ENCODE assay signal across 33 cellular contexts in genomic region chr3:130462089-130462488, GRCh38. TPM values are rescaled to one million over a fixed set of nuclear protein-coding genes. Genes with fewer than 3 reads are reported as not detected.
"Had no signal": no experiment of that assay in that cellular context is flagged by ENCODE, and none has a peak within 500 bp of the region (broad histone marks: within the 10 kb centered on the region; RNA-seq: fewer than 3 reads in every experiment).

No MANE protein-coding gene starts in this region.

- H3K27ac Mint-ChIP-seq: effector memory CD8-positive, alpha-beta T cell; mesothelial cell of epicardium; naive B cell; natural killer cell treated with Interleukin-12 subunit alpha and Interleukin-12 subunit beta and Interleukin-15 and Interleukin-18, amount 100 ng/mL, for 72 hours; progenitor cell of endocrine pancreas had no signal

- H3K4me3 ChIP-seq: coronary artery, esophagus squamous epithelium, hepatocyte, left lung, mucosa of descending colon, smooth muscle cell, stomach, thyroid gland, vagina had no signal

- H3K36me3 ChIP-seq: esophagus squamous epithelium, left lung, neutrophil, stomach, thyroid gland, vagina had no signal

- H3K27me3 ChIP-seq: esophagus squamous epithelium, hepatocyte, left lung, neutrophil, stomach, thyroid gland, vagina had no signal

- H3K4me1 ChIP-seq: esophagus squamous epithelium, left lung, parathyroid adenoma, stomach, thyroid gland, vagina had no signal

- H3K9me3 Mint-ChIP-seq: effector memory CD8-positive, alpha-beta T cell; mesothelial cell of epicardium; neural crest cell had no signal

- H3K36me3 Mint-ChIP-seq: mesothelial cell of epicardium; naive B cell; natural killer cell treated with Interleukin-12 subunit alpha and Interleukin-12 subunit beta and Interleukin-15 and Interleukin-18, amount 100 ng/mL, for 72 hours had no signal

- H3K9me3 ChIP-seq: esophagus squamous epithelium, left lung, mucosa of descending colon, neutrophil, stomach, thyroid gland, vagina had no signal

- ATAC-seq: effector memory CD8-positive, alpha-beta T cell; left lung; mucosa of descending colon; natural killer cell treated with Interleukin-12 subunit alpha and Interleukin-12 subunit beta and Interleukin-15 and Interleukin-18, amount 100 ng/mL, for 72 hours; sciatic nerve had no signal

- FAIRE-seq: endometrium, frontal cortex, kidney had no signal

- H3K79me2 ChIP-seq: hepatocyte, parathyroid adenoma had no signal

- H3K27me3 Mint-ChIP-seq: progenitor cell of endocrine pancreas had no signal

- H3K9ac ChIP-seq: parathyroid adenoma had no signal

- H3K4me1 Mint-ChIP-seq: neural crest cell had no signal

- DNase-seq: effector memory CD8-positive, alpha-beta T cell; erythroblast; esophagus squamous epithelium; head of caudate nucleus; kidney; left lung; mesenchymal stem cell; mucosa of descending colon; naive B cell; stimulated activated CD4-positive, alpha-beta T cell treated with anti-CD3 and anti-CD28 coated beads, Interleukin-12 subunit alpha, Interleukin-12 subunit beta, amount 100 ng/mL, for 4 hours; stimulated activated CD4-positive, alpha-beta T cell treated with anti-CD3 and anti-CD28 coated beads, Interleukin-1b, Interleukin-23, amount 100 ng/mL, for 48 hours; stimulated activated CD4-positive, alpha-beta T cell treated with anti-CD3 and anti-CD28 coated beads, Interleukin-4, amount 100 ng/mL, for 1 hour; stimulated activated CD8-positive, alpha-beta memory T cell treated with anti-CD3 and anti-CD28 coated beads, Interleukin-4, amount 100 ng/mL, for 48 hours; stimulated activated naive CD4-positive, alpha-beta T cell treated with Interleukin-2 at 50 U/mL for 16 hours; stomach; thyroid gland; trophoblast cell had no signal

- H3K27ac ChIP-seq: coronary artery, esophagus squamous epithelium, hepatocyte, left lung, neutrophil, parathyroid adenoma, stomach, thyroid gland, vagina had no signal

- H3K4me3 Mint-ChIP-seq: effector memory CD8-positive, alpha-beta T cell; mesothelial cell of epicardium; naive B cell; natural killer cell treated with Interleukin-12 subunit alpha and Interleukin-12 subunit beta and Interleukin-15 and Interleukin-18, amount 100 ng/mL, for 72 hours; neural crest cell had no signal

- H2AFZ ChIP-seq: hepatocyte, parathyroid adenoma had no signal

- H3K4me2 ChIP-seq: hepatocyte, smooth muscle cell had no signal

RNA-seq across cellular contexts. Expression of gene COL6A6, which starts 54.9 kb away (rescaled TPM):
- total RNA-seq: dermis microvascular lymphatic vessel endothelial cell; fibroblast of villous mesenchyme; lung microvascular endothelial cell; natural killer cell treated with Interleukin-12 subunit alpha and Interleukin-12 subunit beta and Interleukin-15 and Interleukin-18, amount 100 ng/mL, for 72 hours; neural crest cell; vagina had no signal
- polyA plus RNA-seq: stomach had no signal
